Comparison of ENCODE assay signal across 10 cellular contexts in genomic region chr2:8239402-8240127, GRCh38.
DNase-seq lines count a peak whose midpoint lies in the region; ATAC-seq and TF ChIP-seq lines count a peak whose summit lies in the region.
"Had no signal": no experiment of that assay in that cellular context is flagged by ENCODE, and none has a peak within 500 bp of the region (broad histone marks: within the 10 kb centered on the region; RNA-seq: fewer than 3 reads in every experiment).

No MANE protein-coding gene starts in this region.

- no peak for TF ChIP-seq CTCF in suprapubic skin (IDR thresholded peaks at IDR 0.05)

- H3K23ac ChIP-seq in mesendoderm (ENCODE audit: low read length), result no peak overlapping the region

- peak overlapping the region; percentile 15 for H3K27ac Mint-ChIP-seq in activated naive CD8-positive, alpha-beta T cell treated with anti-CD3 and anti-CD28 coated beads, Interleukin-2, amount 10 ng/mL, durations not matched to agents 7 days and 5 days

- H3K9ac ChIP-seq in BLaER1 treated with 17β-estradiol and CSF1 and Interleukin-3, amounts not matched to agents 10 nM and 100 nM, result peak overlapping the region in 9 of 11 experiments; percentile 48 to 84 (median 74); a peak in 18 of 22 replicates
- no peak overlapping the region for H3K9ac ChIP-seq in mesendoderm (ENCODE audit: low read length)

- H3K56ac ChIP-seq in mesendoderm (ENCODE audit: low read length), result no peak overlapping the region

- no peak for TF ChIP-seq EP300 in suprapubic skin (IDR thresholded peaks at IDR 0.05)

- H3K4ac ChIP-seq in mesendoderm (ENCODE audit: low read depth, low read length), result no peak overlapping the region

- peaks cover 14% of the 10 kb centered on the region for H3K27me3 Mint-ChIP-seq in activated naive CD8-positive, alpha-beta T cell treated with anti-CD3 and anti-CD28 coated beads, Interleukin-2, amount 10 ng/mL, durations not matched to agents 7 days and 5 days

- no peak overlapping the region for H4K8ac ChIP-seq in mesendoderm (ENCODE audit: low read depth, low read length)

- TF ChIP-seq POLR2A in suprapubic skin (IDR thresholded peaks at IDR 0.05), result no peak

- peaks cover 31% of the 10 kb centered on the region for H3K4me1 Mint-ChIP-seq in activated naive CD8-positive, alpha-beta T cell treated with anti-CD3 and anti-CD28 coated beads, Interleukin-2, amount 10 ng/mL, durations not matched to agents 7 days and 5 days

- no peak overlapping the region for H3K18ac ChIP-seq in mesendoderm (ENCODE audit: low read length)

- no peak for DNase-seq in activated naive CD8-positive, alpha-beta T cell treated with anti-CD3 and anti-CD28 coated beads, Interleukin-2, amount 10 ng/mL, durations not matched to agents 7 days and 5 days
- DNase-seq in mesendoderm, result peak; percentile 33
- DNase-seq in GM19240 (ENCODE audit: insufficient read length, low spot score), result no peak
- DNase-seq in suprapubic skin (ENCODE audit: low spot score in 2 of 2), result no peak
- DNase-seq in cerebellar cortex (ENCODE audit: low spot score), result no peak
- DNase-seq: NCI-H510A treated with DMSO at 0.1 percent for 48 hours, transverse colon had no signal

- peaks cover 17 to 21% (median 20%) of the 10 kb centered on the region in 11 experiments for H3K9me3 ChIP-seq in BLaER1 treated with 17β-estradiol and CSF1 and Interleukin-3, amounts not matched to agents 10 nM and 100 nM (replicated peaks in 1 of 11)
- no peaks in the 10 kb centered on the region for H3K9me3 ChIP-seq in suprapubic skin
- H3K9me3 ChIP-seq: transverse colon had no signal

- H3K36me3 Mint-ChIP-seq in activated naive CD8-positive, alpha-beta T cell treated with anti-CD3 and anti-CD28 coated beads, Interleukin-2, amount 10 ng/mL, durations not matched to agents 7 days and 5 days, result peaks cover 7% of the 10 kb centered on the region

- no CpG with 5 or more reads among the region's 7 CpGs for WGBS in mesendoderm (ENCODE audit: extremely low coverage, insufficient coverage, low lambda C conversion rate)
- 67% methylated on average over 7 of the region's 7 CpGs for WGBS in suprapubic skin

- H3K79me1 ChIP-seq in mesendoderm (ENCODE audit: low read length), result no peaks in the 10 kb centered on the region

- H3K27me3 ChIP-seq in BLaER1 treated with 17β-estradiol and CSF1 and Interleukin-3, amounts not matched to agents 10 nM and 100 nM, result no peaks in the 10 kb centered on the region
- no peaks in the 10 kb centered on the region for H3K27me3 ChIP-seq in mesendoderm (ENCODE audit: insufficient read depth, low read length, poor library complexity)
- H3K27me3 ChIP-seq in suprapubic skin, result no peaks in the 10 kb centered on the region
- H3K27me3 ChIP-seq: transverse colon had no signal

- H2AK5ac ChIP-seq in mesendoderm (ENCODE audit: low read length), result no peak overlapping the region

- H3K79me2 ChIP-seq in mesendoderm (ENCODE audit: control insufficient read depth, insufficient read depth, low read length), result no peaks in the 10 kb centered on the region

- H2BK15ac ChIP-seq in mesendoderm (replicated peaks; ENCODE audit: low read depth), result no peak overlapping the region

- no peak overlapping the region for H2BK5ac ChIP-seq in mesendoderm (ENCODE audit: low read length)

- no peak overlapping the region for H2BK120ac ChIP-seq in mesendoderm (ENCODE audit: low read depth, low read length)

- H3K4me1 ChIP-seq in BLaER1 treated with 17β-estradiol and CSF1 and Interleukin-3, amounts not matched to agents 10 nM and 100 nM, result peaks cover 73 to 84% (median 79%) of the 10 kb centered on the region in 10 experiments
- H3K4me1 ChIP-seq in mesendoderm (ENCODE audit: control insufficient read depth, low read depth, low read length), result no peaks in the 10 kb centered on the region
- H3K4me1 ChIP-seq in suprapubic skin, result no peaks in the 10 kb centered on the region

- peaks cover 4% of the 10 kb centered on the region for H3K9me3 Mint-ChIP-seq in activated naive CD8-positive, alpha-beta T cell treated with anti-CD3 and anti-CD28 coated beads, Interleukin-2, amount 10 ng/mL, durations not matched to agents 7 days and 5 days

- H4K5ac ChIP-seq in mesendoderm (ENCODE audit: low read length), result no peak overlapping the region

- H4K20me1 ChIP-seq in BLaER1 treated with 17β-estradiol and CSF1 and Interleukin-3, amounts not matched to agents 10 nM and 100 nM, result no peaks in the 10 kb centered on the region

- peak overlapping the region; percentile 27 to 97 (median 93); a peak in 21 of 22 replicates for H3K27ac ChIP-seq in BLaER1 treated with 17β-estradiol and CSF1 and Interleukin-3, amounts not matched to agents 10 nM and 100 nM
- no peak overlapping the region for H3K27ac ChIP-seq in mesendoderm (ENCODE audit: low read depth, low read length)
- no peak overlapping the region for H3K27ac ChIP-seq in suprapubic skin

- POLR2A ChIA-PET in activated naive CD8-positive, alpha-beta T cell treated with anti-CD3 and anti-CD28 coated beads, Interleukin-2, amount 10 ng/mL, durations not matched to agents 7 days and 5 days (lab: Charles Lee), result no interaction called here

- H3K4me3 Mint-ChIP-seq in activated naive CD8-positive, alpha-beta T cell treated with anti-CD3 and anti-CD28 coated beads, Interleukin-2, amount 10 ng/mL, durations not matched to agents 7 days and 5 days, result peak overlapping the region; percentile 45

- ATAC-seq in HG02610 (IDR thresholded peaks at IDR 0.05; ENCODE audit: unreplicated experiment), result peak; percentile 55
- ATAC-seq in activated naive CD8-positive, alpha-beta T cell treated with anti-CD3 and anti-CD28 coated beads, Interleukin-2, amount 10 ng/mL, durations not matched to agents 7 days and 5 days (ENCODE audit: low read depth), result peak; percentile 70
- no peak for ATAC-seq in HG03460 (IDR thresholded peaks at IDR 0.05; ENCODE audit: unreplicated experiment)

- H3K36me3 ChIP-seq in BLaER1 treated with 17β-estradiol and CSF1 and Interleukin-3, amounts not matched to agents 10 nM and 100 nM, result peaks cover 0 to 15% (median 7%) of the 10 kb centered on the region in 11 experiments; a peak in 6 of 22 replicates
- H3K36me3 ChIP-seq in mesendoderm (ENCODE audit: control insufficient read depth, insufficient read depth, low read length), result no peaks in the 10 kb centered on the region
- no peaks in the 10 kb centered on the region for H3K36me3 ChIP-seq in suprapubic skin
- H3K36me3 ChIP-seq: transverse colon had no signal

- H3K4me2 ChIP-seq in BLaER1 treated with 17β-estradiol and CSF1 and Interleukin-3, amounts not matched to agents 10 nM and 100 nM, result peak overlapping the region; percentile 72 to 92 (median 86)
- H3K4me2 ChIP-seq in mesendoderm (ENCODE audit: low read length), result no peak overlapping the region

- H3K4me3 ChIP-seq in BLaER1 treated with 17β-estradiol and CSF1 and Interleukin-3, amounts not matched to agents 10 nM and 100 nM, result no peak overlapping the region
- H3K4me3 ChIP-seq in mesendoderm (ENCODE audit: low read length), result no peak overlapping the region
- no peak overlapping the region for H3K4me3 ChIP-seq in suprapubic skin
- H3K4me3 ChIP-seq: transverse colon had no signal

Comparison
In these comparisons a context has a peak if more than half of its experiments do, and no peak if none do; other contexts are left out.
1. H3K27ac ChIP-seq: peak in BLaER1 treated with 17β-estradiol and CSF1 and Interleukin-3, amounts not matched to agents 10 nM and 100 nM (11 of 11); none in mesendoderm (single experiment) and suprapubic skin (single experiment).